22 cellular contexts compared by ENCODE assay signal in the genomic region with DNA sequence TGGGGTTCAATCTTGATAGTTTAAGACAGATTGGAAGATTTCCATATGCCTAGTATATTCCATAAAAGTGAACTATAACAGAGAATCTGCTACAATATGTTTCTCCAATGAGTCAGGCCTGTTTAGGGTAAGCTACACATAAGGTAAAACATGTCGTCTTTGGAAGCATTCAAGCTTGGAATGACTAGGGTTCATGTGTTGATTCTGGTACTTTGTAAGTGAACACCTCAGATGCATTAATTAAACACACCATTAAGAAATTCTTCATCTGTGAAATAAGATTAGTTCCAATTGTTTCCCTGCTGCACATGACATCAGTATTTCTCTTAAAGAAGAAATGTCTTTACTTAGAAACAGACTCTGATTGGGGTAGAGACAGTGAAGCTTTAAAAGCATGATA.
A peak's percentile ranks its signal among the peaks of the same experiment; 100 is the strongest.
DNase-seq lines count a peak whose midpoint lies in the region; ATAC-seq lines count a peak whose summit lies in the region.
"Had no signal": no experiment of that assay in that cellular context is flagged by ENCODE, and none has a peak within 500 bp of the region (broad histone marks: within the 10 kb centered on the region; RNA-seq: fewer than 3 reads in every experiment).

No MANE protein-coding gene starts in this region.

- H3K9me3 Mint-ChIP-seq in activated T-cell treated with anti-CD3 and anti-CD28 coated beads, Interleukin-2, amount 50 U/mL, for 24 hours = peaks cover 22% of the 10 kb centered on the region
- peaks cover 3 to 8% of the 10 kb centered on the region in 2 donors for H3K9me3 Mint-ChIP-seq in stimulated activated naive B cell treated with anti-CD40 and anti-IgM and Interleukin-4, amounts not matched to agents 10 μg/mL and 1 μg/mL and 100 μg/mL, for 72 hours

- peak; percentile 53 for DNase-seq in kidney tubule cell (ENCODE audit: low spot score)
- DNase-seq in renal cortical epithelial cell (ENCODE audit: low read depth) = peak; percentile 88
- DNase-seq in activated T-cell treated with anti-CD3 and anti-CD28 coated beads, Interleukin-2, amount 50 U/mL, for 24 hours = no peak
- no peak for DNase-seq in stimulated activated naive B cell treated with anti-CD40 and anti-IgM and Interleukin-4, amounts not matched to agents 10 μg/mL and 1 μg/mL and 100 μg/mL, for 72 hours
- DNase-seq: 8988T; ACHN; BE2C; C1 segment of cervical spinal cord; CD4-positive, alpha-beta memory T cell; CD4-positive, CD25-positive, alpha-beta regulatory T cell; CD8-positive, alpha-beta memory T cell; COR-L47; DMS 273 treated with DMSO at 0.1 percent for 48 hours; DMS153; DMS53; DMS79; DND-41; EL; GDM1 had no signal

- no peaks in the 10 kb centered on the region for H3K36me3 Mint-ChIP-seq in activated T-cell treated with anti-CD3 and anti-CD28 coated beads, Interleukin-2, amount 50 U/mL, for 24 hours (ENCODE audit: low read depth)
- no peaks in the 10 kb centered on the region for H3K36me3 Mint-ChIP-seq in stimulated activated naive B cell treated with anti-CD40 and anti-IgM and Interleukin-4, amounts not matched to agents 10 μg/mL and 1 μg/mL and 100 μg/mL, for 72 hours
- H3K36me3 Mint-ChIP-seq: CD14-positive monocyte; CD4-positive, alpha-beta memory T cell; CD4-positive, CD25-positive, alpha-beta regulatory T cell; CD8-positive, alpha-beta memory T cell had no signal

- H3K4me1 Mint-ChIP-seq in activated T-cell treated with anti-CD3 and anti-CD28 coated beads, Interleukin-2, amount 50 U/mL, for 24 hours (ENCODE audit: low read depth) = no peaks in the 10 kb centered on the region
- no peaks in the 10 kb centered on the region for H3K4me1 Mint-ChIP-seq in stimulated activated naive B cell treated with anti-CD40 and anti-IgM and Interleukin-4, amounts not matched to agents 10 μg/mL and 1 μg/mL and 100 μg/mL, for 72 hours
- H3K4me1 Mint-ChIP-seq: CD14-positive monocyte; CD4-positive, alpha-beta memory T cell; CD4-positive, CD25-positive, alpha-beta regulatory T cell; CD8-positive, alpha-beta memory T cell had no signal

- no peak overlapping the region for H3K27ac Mint-ChIP-seq in activated T-cell treated with anti-CD3 and anti-CD28 coated beads, Interleukin-2, amount 50 U/mL, for 24 hours
- no peak overlapping the region for H3K27ac Mint-ChIP-seq in stimulated activated naive B cell treated with anti-CD40 and anti-IgM and Interleukin-4, amounts not matched to agents 10 μg/mL and 1 μg/mL and 100 μg/mL, for 72 hours
- H3K27ac Mint-ChIP-seq: CD14-positive monocyte; CD4-positive, alpha-beta memory T cell; CD4-positive, CD25-positive, alpha-beta regulatory T cell; CD8-positive, alpha-beta memory T cell had no signal

- H3K4me3 Mint-ChIP-seq in activated T-cell treated with anti-CD3 and anti-CD28 coated beads, Interleukin-2, amount 50 U/mL, for 24 hours = no peak overlapping the region
- no peak overlapping the region for H3K4me3 Mint-ChIP-seq in stimulated activated naive B cell treated with anti-CD40 and anti-IgM and Interleukin-4, amounts not matched to agents 10 μg/mL and 1 μg/mL and 100 μg/mL, for 72 hours
- H3K4me3 Mint-ChIP-seq: CD14-positive monocyte; CD4-positive, alpha-beta memory T cell; CD4-positive, CD25-positive, alpha-beta regulatory T cell; CD8-positive, alpha-beta memory T cell had no signal

- ATAC-seq in HG02759 (IDR thresholded peaks at IDR 0.05; ENCODE audit: unreplicated experiment) = no peak
- no peak for ATAC-seq in stimulated activated naive B cell treated with anti-CD40 and anti-IgM and Interleukin-4, amounts not matched to agents 10 μg/mL and 1 μg/mL and 100 μg/mL, for 72 hours (replicated peaks)
- ATAC-seq: GM12878 had no signal

- H3K27me3 Mint-ChIP-seq in activated T-cell treated with anti-CD3 and anti-CD28 coated beads, Interleukin-2, amount 50 U/mL, for 24 hours = no peaks in the 10 kb centered on the region
- no peaks in the 10 kb centered on the region for H3K27me3 Mint-ChIP-seq in stimulated activated naive B cell treated with anti-CD40 and anti-IgM and Interleukin-4, amounts not matched to agents 10 μg/mL and 1 μg/mL and 100 μg/mL, for 72 hours
- H3K27me3 Mint-ChIP-seq: CD4-positive, alpha-beta memory T cell; CD4-positive, CD25-positive, alpha-beta regulatory T cell had no signal

Comparison
In these comparisons a context has a peak if more than half of its experiments do, and no peak if none do; other contexts are left out.
1. DNase-seq: peak in kidney tubule cell (single experiment) and renal cortical epithelial cell (single experiment); none in activated T-cell treated with anti-CD3 and anti-CD28 coated beads, Interleukin-2, amount 50 U/mL, for 24 hours (single experiment) and stimulated activated naive B cell treated with anti-CD40 and anti-IgM and Interleukin-4, amounts not matched to agents 10 μg/mL and 1 μg/mL and 100 μg/mL, for 72 hours (single experiment).